ENCODE assay signal across 20 cellular contexts in genomic region chr2:236565225-236565624, GRCh38.
"Had no signal": no experiment of that assay in that cellular context is flagged by ENCODE, and none has a peak within 500 bp of the region (broad histone marks: within the 10 kb centered on the region; RNA-seq: fewer than 3 reads in every experiment).

No MANE protein-coding gene starts in this region.

- H3K4me3 ChIP-seq: body of pancreas, cardiac muscle cell, lung, thyroid gland, upper lobe of right lung had no signal

- H3K36me3 ChIP-seq: cardiac muscle cell, thyroid gland, upper lobe of right lung, WERI-Rb-1 had no signal

- H3K9me3 ChIP-seq: body of pancreas, thyroid gland, upper lobe of right lung had no signal

- ATAC-seq: activated CD8-positive, alpha-beta T cell treated with anti-CD3 and anti-CD28 coated beads, Interleukin-2, amount 10 ng/mL, durations not matched to agents 7 days and 5 days; activated naive CD8-positive, alpha-beta T cell treated with anti-CD3 and anti-CD28 coated beads, Interleukin-2, amount 50 U/mL, for 24 hours; body of pancreas; foreskin keratinocyte; naive thymus-derived CD8-positive, alpha-beta T cell; upper lobe of right lung had no signal

- H3K27me3 ChIP-seq: body of pancreas, thyroid gland, upper lobe of right lung had no signal

- DNase-seq: activated CD4-positive, alpha-beta T cell treated with anti-CD3 and anti-CD28 coated beads for 1 hour; activated CD4-positive, alpha-beta T cell treated with anti-CD3 and anti-CD28 coated beads, Interleukin-2, amount 50 U/mL, for 1 hour; activated CD8-positive, alpha-beta T cell treated with anti-CD3 and anti-CD28 coated beads, Interleukin-2, amount 10 ng/mL, durations not matched to agents 7 days and 5 days; activated gamma-delta T cell; activated naive CD4-positive, alpha-beta T cell treated with anti-CD3 and anti-CD28 coated beads, Interleukin-2, amount 50 U/mL, for 16 hours; activated naive CD8-positive, alpha-beta T cell treated with anti-CD3 and anti-CD28 coated beads, Interleukin-2, amount 50 U/mL, for 24 hours; anterior cingulate cortex; body of pancreas; foreskin keratinocyte; kidney; naive thymus-derived CD8-positive, alpha-beta T cell; retina; stimulated activated CD4-positive, alpha-beta T cell treated with anti-CD3 and anti-CD28 coated beads, Interleukin-12 subunit alpha, Interleukin-12 subunit beta, amount 100 ng/mL, for 4 hours; stimulated activated CD4-positive, alpha-beta T cell treated with anti-CD3 and anti-CD28 coated beads, Interleukin-4, amount 100 ng/mL, for 4 hours; substantia nigra; thyroid gland; upper lobe of right lung; WERI-Rb-1 had no signal

- H3K27ac ChIP-seq: body of pancreas, cardiac muscle cell, foreskin keratinocyte, upper lobe of right lung, WERI-Rb-1 had no signal
